ENCODE assay signal across 9 cellular contexts in the genomic region with DNA sequence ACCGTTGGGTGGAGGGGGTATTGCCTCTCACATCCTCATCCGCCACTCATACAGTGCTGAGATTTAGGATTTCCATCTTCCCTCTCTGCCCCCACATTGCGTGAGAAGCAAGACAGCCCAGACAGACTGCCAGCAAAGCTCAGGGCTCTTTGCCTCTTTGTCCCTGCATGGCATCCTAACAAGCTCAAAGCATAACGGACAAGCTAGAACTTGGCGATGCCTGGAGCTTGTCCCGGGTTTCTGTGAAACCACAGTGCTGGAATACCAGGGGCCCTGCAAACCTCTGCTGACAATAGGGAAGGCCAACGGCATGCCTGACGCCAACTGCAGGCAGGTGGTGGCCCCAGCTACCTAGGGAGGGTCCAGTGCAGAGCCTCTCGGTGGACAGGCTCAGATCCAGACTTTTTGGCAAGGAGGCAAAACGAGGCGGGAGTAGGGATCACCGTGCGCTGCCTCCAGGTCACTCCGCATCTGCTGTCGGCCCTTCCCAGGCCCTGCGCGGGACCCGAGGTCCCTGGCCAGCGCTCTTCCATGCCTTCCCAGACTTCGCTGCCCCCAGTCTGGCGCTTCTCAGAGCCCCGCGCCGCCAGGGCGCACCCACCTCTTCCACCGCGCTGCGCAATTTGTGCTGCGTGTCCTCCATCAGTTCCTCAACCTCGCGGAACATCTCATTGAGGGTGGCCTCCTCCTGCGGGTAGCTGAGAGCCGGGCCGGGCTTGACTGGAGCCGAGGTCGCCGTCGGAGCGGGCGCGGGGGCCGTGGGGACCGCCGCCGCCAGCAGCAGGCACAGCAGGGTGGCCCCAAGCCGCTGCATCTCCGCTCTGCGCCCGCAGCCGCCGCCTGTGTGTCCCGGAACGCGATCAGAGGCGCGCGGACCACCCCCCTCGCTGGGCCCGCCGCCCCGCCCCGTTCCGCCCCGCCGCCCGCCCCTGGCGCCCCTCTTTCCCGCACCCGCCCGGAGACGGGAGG. TPM values are rescaled to one million over a fixed set of nuclear protein-coding genes. Genes with fewer than 3 reads are reported as not detected.
DNase-seq lines count a peak whose midpoint lies in the region; ATAC-seq and TF ChIP-seq lines count a peak whose summit lies in the region.
"Had no signal": no experiment of that assay in that cellular context is flagged by ENCODE, and none has a peak within 500 bp of the region (broad histone marks: within the 10 kb centered on the region; RNA-seq: fewer than 3 reads in every experiment).

A gene (minus strand): TSS at position 858 of the 969 bp plus-strand sequence. CDS start 44 bp downstream, at position 814.

- peak within 1 kb of the TSS; percentile 67 for H3K4me3 Mint-ChIP-seq in activated naive CD8-positive, alpha-beta T cell treated with anti-CD3 and anti-CD28 coated beads for 36 hours

- no peaks in the 10 kb centered on the region for H3K9me3 Mint-ChIP-seq in activated naive CD8-positive, alpha-beta T cell treated with anti-CD3 and anti-CD28 coated beads for 36 hours

- intact Hi-C loops in Right ventricle myocardium inferior (cut with DNase I) (loop anchor here (5.0 kb wide), 1 partner anchor 36 kb away; no protein-coding TSS in a partner anchor), ovary (cut with DNase I) (loop anchor here in 1 of 4 donors (5.0 kb wide), 1 partner anchor 36 kb away; no protein-coding TSS in a partner anchor)

- peak within 1 kb of the TSS; percentile 49 for H3K4me3 ChIP-seq in ovary

- 8 to 14% (median 10%) methylated on average over 35 to 71 of the region's 71 CpGs for WGBS in ovary, 3 donors

- H3K27me3 Mint-ChIP-seq in activated naive CD8-positive, alpha-beta T cell treated with anti-CD3 and anti-CD28 coated beads for 36 hours, result peaks cover 81% of the 10 kb centered on the region

- H3K36me3 ChIP-seq in ovary, result no peaks in the 10 kb centered on the region

- ATAC-seq in Right ventricle myocardium inferior, result peak; percentile 50
- no peak for ATAC-seq in GM19351 (IDR thresholded peaks at IDR 0.05; ENCODE audit: unreplicated experiment)
- ATAC-seq in GM18858 (IDR thresholded peaks at IDR 0.05; ENCODE audit: unreplicated experiment), result no peak

- H3K4me1 Mint-ChIP-seq in activated naive CD8-positive, alpha-beta T cell treated with anti-CD3 and anti-CD28 coated beads for 36 hours, result peaks cover 4% of the 10 kb centered on the region

- H3K9me3 ChIP-seq in ovary, result no peaks in the 10 kb centered on the region

- no peak for TF ChIP-seq CTCF in ovary (IDR thresholded peaks at IDR 0.05)

- DNase-seq in DMS 273 (lab: John Stamatoyannopoulos, UW; ENCODE audit: unreplicated experiment) (peak; percentile 62), DMS 273 treated with DMSO at 0.1 percent for 48 hours (lab: John Stamatoyannopoulos, UW) (no peak), Right ventricle myocardium inferior (ENCODE audit: missing footprints) (no peak), ovary (peak in 2 of 5 donors; percentile 42 to 49), NCI-H2171 treated with DMSO at 0.1 percent for 48 hours (lab: John Stamatoyannopoulos, UW) (no peak)
- no peak for DNase-seq in activated naive CD8-positive, alpha-beta T cell treated with anti-CD3 and anti-CD28 coated beads for 36 hours

- no peak within 1 kb of the TSS for H3K27ac Mint-ChIP-seq in activated naive CD8-positive, alpha-beta T cell treated with anti-CD3 and anti-CD28 coated beads for 36 hours

- TF ChIP-seq POLR2A in ovary (IDR thresholded peaks at IDR 0.05), result no peak

- H3K4me1 ChIP-seq in ovary (ENCODE audit: insufficient read depth), result peaks cover 9% of the 10 kb centered on the region

- no peaks in the 10 kb centered on the region for H3K27me3 ChIP-seq in ovary

- peak within 1 kb of the TSS in 1 of 2 donors; percentile 46 for H3K27ac ChIP-seq in ovary
- H3K27ac ChIP-seq: 22Rv1 had no signal

- TF ChIP-seq EP300 in ovary (IDR thresholded peaks at IDR 0.05), result no peak

- no peaks in the 10 kb centered on the region for H3K36me3 Mint-ChIP-seq in activated naive CD8-positive, alpha-beta T cell treated with anti-CD3 and anti-CD28 coated beads for 36 hours

RNA-seq across cellular contexts. Expression of the gene that starts here (rescaled TPM):
- total RNA-seq in activated naive CD8-positive, alpha-beta T cell treated with anti-CD3 and anti-CD28 coated beads for 36 hours, result under 1 TPM in 1 of 2 experiments, not detected in 1; 0.46 TPM
- total RNA-seq in Right ventricle myocardium inferior (515 TPM), ovary (100 to 1,000 TPM in 1 of 7 donors, 10 to 100 TPM in 6; 33.9 to 102 (median 62.8) TPM)
- polyA plus RNA-seq in ovary, result 100 to 1,000 TPM in 1 of 2 donors, 10 to 100 TPM in 1; 43.5 to 255 TPM

Comparison
In these comparisons a context has a peak if more than half of its experiments do, and no peak if none do; other contexts are left out.
1. RNA of the gene that starts here (total RNA-seq): 515 TPM in Right ventricle myocardium inferior (single experiment) and 33.9 to 102 TPM in ovary; 0.46 TPM in activated naive CD8-positive, alpha-beta T cell treated with anti-CD3 and anti-CD28 coated beads for 36 hours; every median in the first group is over 10 times any median in the second.